In the genomic region with DNA sequence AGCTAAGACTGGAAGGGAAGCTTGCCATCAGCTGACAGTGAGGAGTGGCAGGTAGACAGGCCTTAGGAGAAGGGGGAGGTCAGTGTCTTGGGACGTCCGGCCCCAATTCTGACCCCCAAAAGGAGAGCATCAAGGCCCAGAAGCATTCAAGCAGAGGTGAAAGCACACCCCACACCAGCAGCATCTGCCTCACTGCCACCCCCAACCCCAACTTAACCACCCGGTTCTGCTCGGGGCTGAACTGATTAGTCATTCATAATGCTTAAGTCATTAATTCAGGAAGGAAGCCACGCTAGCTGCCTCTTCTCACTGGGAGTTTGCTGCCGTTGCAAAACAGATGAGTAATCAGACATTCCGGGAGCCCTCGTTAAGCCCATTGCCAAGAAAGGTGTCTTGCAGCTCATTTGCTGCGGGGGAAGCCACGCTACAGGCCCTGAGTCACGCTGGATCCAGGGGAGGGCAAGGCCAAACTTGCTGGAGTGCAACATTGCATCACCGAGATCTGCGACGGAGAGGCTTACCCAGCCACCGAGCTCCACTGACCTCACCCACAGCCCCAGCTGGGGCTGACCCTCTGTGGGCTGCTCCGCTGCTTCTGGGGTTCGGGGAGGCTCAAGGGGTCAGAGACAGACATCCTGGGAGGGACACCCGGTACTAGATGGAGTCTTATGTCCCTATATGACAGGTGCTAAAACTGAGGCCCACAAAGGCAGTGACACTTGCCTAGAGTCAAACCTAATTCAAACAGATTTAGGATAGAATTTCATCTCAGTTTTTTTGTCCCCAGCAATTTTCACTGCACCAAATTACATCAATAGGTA, we compare ENCODE assay signal across 8 cellular contexts. TPM values are rescaled to one million over a fixed set of nuclear protein-coding genes. Genes with fewer than 3 reads are reported as not detected.
A peak's percentile ranks its signal among the peaks of the same experiment; 100 is the strongest.
DNase-seq lines count a peak whose midpoint lies in the region; ATAC-seq, FAIRE-seq and TF ChIP-seq lines count a peak whose summit lies in the region.

No MANE protein-coding gene starts in this region.

- peak overlapping the region; percentile 94 for H3K27ac ChIP-seq in A673 (ENCODE audit: low read depth, low read length, poor library complexity, severe bottlenecking)
- peak overlapping the region; percentile 84 for H3K27ac ChIP-seq in epithelial cell of prostate
- H3K27ac ChIP-seq in vagina, result peak overlapping the region; percentile 16

- FAIRE-seq in GM12892 (lab: Jason Lieb, UNC), result peak; percentile 64

- H3K9me3 ChIP-seq in A673 (ENCODE audit: low read depth, low read length, poor library complexity, severe bottlenecking) (no peaks in the 10 kb centered on the region), vagina (no peaks in the 10 kb centered on the region)

- DNase-seq in A673 (ENCODE audit: low spot score), result peak; percentile 99
- no peak for DNase-seq in GM12892 (ENCODE audit: insufficient read length)
- DNase-seq in RPMI8226, result peak; percentile 86
- peak; percentile 100 for DNase-seq in epithelial cell of prostate (ENCODE audit: low read depth, low spot score)
- DNase-seq in myocyte (ENCODE audit: low read depth), result peak; percentile 82
- peak in 1 of 2 donors; percentile 98 for DNase-seq in vagina (ENCODE audit: extremely low spot score in 2 of 2)
- no peak for DNase-seq in NCI-H2081 (lab: John Stamatoyannopoulos, UW)

- no peak for TF ChIP-seq CTCF in A673 (conservative IDR thresholded peaks at IDR 0.05; ENCODE audit: low read depth, low read length)
- no peak for TF ChIP-seq CTCF in vagina (IDR thresholded peaks at IDR 0.05)

- POLR2A ChIA-PET in A673 (lab: Charles Lee; ENCODE audit: low non-redundant PET), result interaction anchor here (0.6 to 0.8 kb wide), 4 partner anchors 17 to 47 kb away, joined by 3 to 24 read pairs (median 4); partner anchors contain the start of gene HES1

- TF ChIP-seq POLR2A in GM12892 (IDR thresholded peaks at IDR 0.05; ENCODE audit: low read depth, low read length) (no peak), vagina (IDR thresholded peaks at IDR 0.05) (no peak)

- ATAC-seq in HG03342 (IDR thresholded peaks at IDR 0.05; ENCODE audit: unreplicated experiment), result peak; percentile 55

- H3K36me3 ChIP-seq in A673 (ENCODE audit: insufficient read depth, low read length, poor library complexity, severe bottlenecking), result no peaks in the 10 kb centered on the region
- H3K36me3 ChIP-seq in vagina, result no peaks in the 10 kb centered on the region

- H3K4me1 ChIP-seq in A673 (ENCODE audit: insufficient read depth, low read length, poor library complexity, severe bottlenecking), result peaks cover 80% of the 10 kb centered on the region
- peaks cover 14% of the 10 kb centered on the region for H3K4me1 ChIP-seq in vagina

- BruUV-seq in A673 (replicated peaks; lab: Mats Ljungman, UMichigan), result TSS peak; percentile 92

- H3K4me3 ChIP-seq in A673 (ENCODE audit: low read depth, low read length, poor library complexity, severe bottlenecking) (no peak overlapping the region), vagina (no peak overlapping the region)

- no peaks in the 10 kb centered on the region for H3K27me3 ChIP-seq in A673 (replicated peaks; ENCODE audit: insufficient read depth, low read depth, low read length, poor library complexity)
- H3K27me3 ChIP-seq in vagina, result no peaks in the 10 kb centered on the region

- intact Hi-C loops in A673 (cut with micrococcal nuclease; ENCODE audit: unreplicated experiment), result loop anchor here (1.0 to 2.0 kb wide), 2 partner anchors 46 to 309 kb away; no protein-coding TSS in a partner anchor
- intact Hi-C loops in vagina (cut with DNase I), result no loop called here

- CTCF ChIA-PET in A673 (lab: Charles Lee), result interaction anchor here (0.9 kb wide), 1 partner anchor 308 kb away, joined by 3 read pairs; no protein-coding TSS in a partner anchor

RNA-seq across cellular contexts. Expression of gene HES1, which starts 46.4 kb away (rescaled TPM):
- total RNA-seq in A673 (2021) (136 and 139 TPM in 2 replicates), myocyte (5.5 and 9.0 TPM in 2 replicates), vagina (191 TPM)
- polyA plus RNA-seq in GM12892 (2012; ENCODE audit: missing spikeins), result 4.3 TPM
- 8.0 TPM for polyA plus RNA-seq in myocyte (2012)

Comparison
In these comparisons a context has a peak if more than half of its experiments do, and no peak if none do; other contexts are left out.
1. DNase-seq: peak in A673 (single experiment), RPMI8226 (single experiment), epithelial cell of prostate (single experiment) and myocyte (single experiment); none in GM12892 (single experiment) and NCI-H2081 (0 of 2).
2. H3K27ac ChIP-seq: peak in every context shown above with its lines; median percentile 94 in A673; 84 in epithelial cell of prostate; 16 in vagina.
3. RNA of gene HES1, which starts 46.4 kb away (total RNA-seq): 191 TPM in vagina (single experiment) and 136 to 139 TPM in A673; 5.5 to 9.0 TPM in myocyte; every median in the first group is over 10 times any median in the second.